ENCODE assay signal across 8 cellular contexts in genomic region chr21:36135391-36136094, GRCh38. TPM values are rescaled to one million over a fixed set of nuclear protein-coding genes. Genes with fewer than 3 reads are reported as not detected.
DNase-seq lines count a peak whose midpoint lies in the region; ATAC-seq and TF ChIP-seq lines count a peak whose summit lies in the region.

No MANE protein-coding gene starts in this region.

- H3K4me1 Mint-ChIP-seq in activated CD8-positive, alpha-beta T cell treated with anti-CD3 and anti-CD28 coated beads, Interleukin-2, amount 10 ng/mL, durations not matched to agents 7 days and 5 days (ENCODE audit: low read depth), result peaks cover 41% of the 10 kb centered on the region

- H3K9me3 Mint-ChIP-seq in activated CD8-positive, alpha-beta T cell treated with anti-CD3 and anti-CD28 coated beads, Interleukin-2, amount 10 ng/mL, durations not matched to agents 7 days and 5 days (ENCODE audit: insufficient read depth), result no peaks in the 10 kb centered on the region

- DNase-seq in Ammon's horn (ENCODE audit: low spot score), result peak; percentile 75
- DNase-seq in HAP-1 (ENCODE audit: low spot score in 2 of 2), result peak; percentile 85 to 92
- peak; percentile 92 for DNase-seq in NCI-H69 (lab: John Stamatoyannopoulos, UW)
- DNase-seq in activated CD8-positive, alpha-beta T cell treated with anti-CD3 and anti-CD28 coated beads, Interleukin-2, amount 10 ng/mL, durations not matched to agents 7 days and 5 days, result peak; percentile 81
- DNase-seq in effector CD8-positive, alpha-beta T cell (lab: John Stamatoyannopoulos, UW), result peak; percentile 19
- peak; percentile 72 to 92 for DNase-seq in lower leg skin (ENCODE audit: low spot score in 2 of 2)
- peak; percentile 40 to 46 for DNase-seq in stimulated activated CD4-positive, alpha-beta T cell treated with anti-CD3 and anti-CD28 coated beads, Interleukin-4, amount 100 ng/mL, for 4 hours

- H3K27me3 Mint-ChIP-seq in activated CD8-positive, alpha-beta T cell treated with anti-CD3 and anti-CD28 coated beads, Interleukin-2, amount 10 ng/mL, durations not matched to agents 7 days and 5 days (ENCODE audit: low read depth), result no peaks in the 10 kb centered on the region

- peaks cover 38% of the 10 kb centered on the region for H3K36me3 Mint-ChIP-seq in activated CD8-positive, alpha-beta T cell treated with anti-CD3 and anti-CD28 coated beads, Interleukin-2, amount 10 ng/mL, durations not matched to agents 7 days and 5 days (ENCODE audit: low read depth)

- no peaks in the 10 kb centered on the region for H3K36me3 ChIP-seq in HAP-1 (replicated peaks)

- peaks cover 13% of the 10 kb centered on the region for H3K4me1 ChIP-seq in HAP-1

- H3K27ac Mint-ChIP-seq in activated CD8-positive, alpha-beta T cell treated with anti-CD3 and anti-CD28 coated beads, Interleukin-2, amount 10 ng/mL, durations not matched to agents 7 days and 5 days, result peak overlapping the region; percentile 94

- H3K9me3 ChIP-seq in HAP-1, result no peaks in the 10 kb centered on the region

- ATAC-seq in activated CD8-positive, alpha-beta T cell treated with anti-CD3 and anti-CD28 coated beads, Interleukin-2, amount 10 ng/mL, durations not matched to agents 7 days and 5 days, result peak; percentile 89
- no peak for ATAC-seq in GM18907 (IDR thresholded peaks at IDR 0.05; ENCODE audit: unreplicated experiment)

- H3K4me3 ChIP-seq in HAP-1, result peak overlapping the region; percentile 51
- peak overlapping the region; percentile 48 for H3K4me3 ChIP-seq in lower leg skin (ENCODE audit: low read depth, poor library complexity, severe bottlenecking)

- in situ Hi-C loops in HAP-1 (cut with MboI; ENCODE audit: low sequenced_read_pairs), result no loop called here

- H3K27me3 ChIP-seq in HAP-1 (ENCODE audit: low read depth), result no peaks in the 10 kb centered on the region

- peak overlapping the region; percentile 95 for H3K4me3 Mint-ChIP-seq in activated CD8-positive, alpha-beta T cell treated with anti-CD3 and anti-CD28 coated beads, Interleukin-2, amount 10 ng/mL, durations not matched to agents 7 days and 5 days

- POLR2A ChIA-PET in activated CD8-positive, alpha-beta T cell treated with anti-CD3 and anti-CD28 coated beads, Interleukin-2, amount 10 ng/mL, durations not matched to agents 7 days and 5 days (lab: Charles Lee), result interaction anchor here (0.6 to 1.9 kb wide), 19 partner anchors 9 to 186 kb away, joined by 3 to 11 read pairs (median 4); partner anchors contain the start of genes MORC3 and SETD4

- TF ChIP-seq CTCF in lower leg skin (IDR thresholded peaks at IDR 0.05), result no peak

- TF ChIP-seq POLR2A in lower leg skin (IDR thresholded peaks at IDR 0.05), result no peak

- CTCF ChIA-PET in activated CD8-positive, alpha-beta T cell treated with anti-CD3 and anti-CD28 coated beads, Interleukin-2, amount 10 ng/mL, durations not matched to agents 7 days and 5 days (lab: Charles Lee), result interaction anchor here (0.6 to 2.5 kb wide), 13 partner anchors 8 to 946 kb away, joined by 3 to 11 read pairs (median 5); no protein-coding TSS in a partner anchor

- WGBS in lower leg skin, 2 donors, result 0% methylated on average over 44 to 60 of the region's 60 CpGs

- intact Hi-C loops in lower leg skin (cut with DNase I; ENCODE audit: low total_unique reads), result no loop called here

RNA-seq across cellular contexts. Expression of gene CBR3, which starts 0.7 kb away (rescaled TPM):
- total RNA-seq in activated CD8-positive, alpha-beta T cell treated with anti-CD3 and anti-CD28 coated beads, Interleukin-2, amount 10 ng/mL, durations not matched to agents 7 days and 5 days, result 10 to 100 TPM; 29.6 to 32.3 TPM
- 10 to 100 TPM; 21.3 to 45.9 (median 37.9) TPM for total RNA-seq in lower leg skin

RNA-seq across cellular contexts. Expression of gene DOP1B, which starts 21.1 kb away (rescaled TPM):
- total RNA-seq in activated CD8-positive, alpha-beta T cell treated with anti-CD3 and anti-CD28 coated beads, Interleukin-2, amount 10 ng/mL, durations not matched to agents 7 days and 5 days, result 10 to 100 TPM; 30.3 to 30.9 TPM
- 10 to 100 TPM; 20.0 to 47.3 (median 33.5) TPM for total RNA-seq in lower leg skin

Comparison
In these comparisons a context has a peak if more than half of its experiments do, and no peak if none do; other contexts are left out.
1. DNase-seq: peak in every context shown above with its lines; median percentile 92 in NCI-H69; 88 in HAP-1; 82 in lower leg skin; 81 in activated CD8-positive, alpha-beta T cell treated with anti-CD3 and anti-CD28 coated beads, Interleukin-2, amount 10 ng/mL, durations not matched to agents 7 days and 5 days; 75 in Ammon's horn; 43 in stimulated activated CD4-positive, alpha-beta T cell treated with anti-CD3 and anti-CD28 coated beads, Interleukin-4, amount 100 ng/mL, for 4 hours; 19 in effector CD8-positive, alpha-beta T cell.